ENCODE assay signal across 17 cellular contexts in genomic region chr2:9644021-9644420, GRCh38. TPM values are rescaled to one million over a fixed set of nuclear protein-coding genes. Genes with fewer than 3 reads are reported as not detected.
A peak's percentile ranks its signal among the peaks of the same experiment; 100 is the strongest.
DNase-seq lines count a peak whose midpoint lies in the region; ATAC-seq, FAIRE-seq and TF ChIP-seq lines count a peak whose summit lies in the region.
"Had no signal": no experiment of that assay in that cellular context is flagged by ENCODE, and none has a peak within 500 bp of the region (broad histone marks: within the 10 kb centered on the region; RNA-seq: fewer than 3 reads in every experiment).

No MANE protein-coding gene starts in this region.

- no peaks in the 10 kb centered on the region for H3K9me1 ChIP-seq in keratinocyte (ENCODE audit: control insufficient read depth, extremely low read depth, insufficient read depth, low read length)

- no TSS peak for BruUV-seq in Panc1 (replicated peaks; lab: Mats Ljungman, UMichigan)

- H3K4me2 ChIP-seq in keratinocyte (ENCODE audit: control insufficient read depth, extremely low read depth, insufficient read depth, low read depth, low read length) = peak overlapping the region; percentile 78

- H3K27ac ChIP-seq in Panc1 (ENCODE audit: low read length) (peak overlapping the region; percentile 68), keratinocyte (ENCODE audit: control insufficient read depth, insufficient read depth, low read length) (peak overlapping the region; percentile 36), stomach (no peak overlapping the region)

- POLR2A ChIA-PET in activated CD4-positive, alpha-beta memory T cell treated with anti-CD3 and anti-CD28 coated beads, Interleukin-2, amount 10 ng/mL, durations not matched to agents 7 days and 5 days (lab: Charles Lee) = interaction anchor here (1.0 to 6.5 kb wide), 6 partner anchors 11 to 108 kb away, joined by 3 to 45 read pairs (median 6); partner anchors contain the start of gene YWHAQ
- POLR2A ChIA-PET in activated CD4-positive, alpha-beta memory T cell treated with anti-CD3 and anti-CD28 coated beads for 36 hours (lab: Charles Lee) = no interaction called here
- POLR2A ChIA-PET in Panc1 (lab: Charles Lee) = no interaction called here

- no peak for TF ChIP-seq CTCF in Panc1 (IDR thresholded peaks at IDR 0.05)
- TF ChIP-seq CTCF in keratinocyte (optimal IDR thresholded peaks at IDR 0.05 in 1 of 3, IDR thresholded peaks at IDR 0.05 in 1 of 3, conservative IDR thresholded peaks at IDR 0.05 in 1 of 3; ENCODE audit: extremely low read depth in 1 of 3, insufficient read depth in 2 of 3, low read length in 3 of 3) = no peak
- no peak for TF ChIP-seq CTCF in stomach (IDR thresholded peaks at IDR 0.05)

- H3K27me3 Mint-ChIP-seq in activated CD4-positive, alpha-beta memory T cell treated with anti-CD3 and anti-CD28 coated beads, Interleukin-2, amount 10 ng/mL, durations not matched to agents 7 days and 5 days = peaks cover 8% of the 10 kb centered on the region
- no peaks in the 10 kb centered on the region for H3K27me3 Mint-ChIP-seq in activated CD4-positive, alpha-beta memory T cell treated with anti-CD3 and anti-CD28 coated beads for 36 hours
- peaks cover 19% of the 10 kb centered on the region for H3K27me3 Mint-ChIP-seq in activated CD4-positive, alpha-beta T cell treated with anti-CD3 and anti-CD28 coated beads, Interleukin-2, amount 10 ng/mL, durations not matched to agents 24 days and 14 days

- H3K27me3 ChIP-seq in Panc1 (ENCODE audit: control insufficient read depth, insufficient read depth, low read length) (no peaks in the 10 kb centered on the region), keratinocyte (ENCODE audit: control insufficient read depth, extremely low read depth, insufficient read depth, low read length) (no peaks in the 10 kb centered on the region), stomach (no peaks in the 10 kb centered on the region)

- intact Hi-C loops in activated CD4-positive, alpha-beta memory T cell treated with anti-CD3 and anti-CD28 coated beads for 36 hours (cut with micrococcal nuclease) = no loop called here
- intact Hi-C loops in Panc1 (cut with micrococcal nuclease; ENCODE audit: unreplicated experiment) = no loop called here
- intact Hi-C loops in stomach (cut with DNase I; ENCODE audit: low total_unique reads) = no loop called here
- intact Hi-C loops in activated CD4-positive, alpha-beta T cell treated with anti-CD3 and anti-CD28 coated beads, Interleukin-2, amount 10 ng/mL, durations not matched to agents 24 days and 14 days (cut with micrococcal nuclease) = no loop called here

- peaks cover 41% of the 10 kb centered on the region for H3K4me1 Mint-ChIP-seq in activated CD4-positive, alpha-beta memory T cell treated with anti-CD3 and anti-CD28 coated beads, Interleukin-2, amount 10 ng/mL, durations not matched to agents 7 days and 5 days
- H3K4me1 Mint-ChIP-seq in activated CD4-positive, alpha-beta memory T cell treated with anti-CD3 and anti-CD28 coated beads for 36 hours (ENCODE audit: low read depth) = peaks cover 31% of the 10 kb centered on the region
- peaks cover 32% of the 10 kb centered on the region for H3K4me1 Mint-ChIP-seq in activated CD4-positive, alpha-beta T cell treated with anti-CD3 and anti-CD28 coated beads, Interleukin-2, amount 10 ng/mL, durations not matched to agents 24 days and 14 days

- H3K4me1 ChIP-seq in Panc1 (ENCODE audit: control insufficient read depth, insufficient read depth, low read length) (peaks cover 41% of the 10 kb centered on the region), keratinocyte (ENCODE audit: control insufficient read depth, extremely low read depth, insufficient read depth, low read length) (peaks cover 32% of the 10 kb centered on the region), stomach (peaks cover 13 to 25% (median 19%) of the 10 kb centered on the region in 4 donors)

- WGBS in stomach, 5 donors = 41 to 68% (median 61%) methylated on average over 7 of the region's 7 CpGs

- H3K4me3 Mint-ChIP-seq in activated CD4-positive, alpha-beta memory T cell treated with anti-CD3 and anti-CD28 coated beads, Interleukin-2, amount 10 ng/mL, durations not matched to agents 7 days and 5 days = no peak overlapping the region
- no peak overlapping the region for H3K4me3 Mint-ChIP-seq in activated CD4-positive, alpha-beta memory T cell treated with anti-CD3 and anti-CD28 coated beads for 36 hours
- no peak overlapping the region for H3K4me3 Mint-ChIP-seq in activated CD4-positive, alpha-beta T cell treated with anti-CD3 and anti-CD28 coated beads, Interleukin-2, amount 10 ng/mL, durations not matched to agents 24 days and 14 days

- H3K9me3 ChIP-seq in Panc1 (ENCODE audit: control insufficient read depth, insufficient read depth, low read depth, low read length) (no peaks in the 10 kb centered on the region), keratinocyte (ENCODE audit: control insufficient read depth, low read depth, low read length) (no peaks in the 10 kb centered on the region), stomach (no peaks in the 10 kb centered on the region)

- TF ChIP-seq POLR2A in stomach (IDR thresholded peaks at IDR 0.05) = no peak

- peak; percentile 57 for FAIRE-seq in keratinocyte (lab: Jason Lieb, UNC)
- FAIRE-seq: H54 had no signal

- CTCF ChIA-PET in activated CD4-positive, alpha-beta memory T cell treated with anti-CD3 and anti-CD28 coated beads, Interleukin-2, amount 10 ng/mL, durations not matched to agents 7 days and 5 days (lab: Charles Lee) = no interaction called here
- CTCF ChIA-PET in activated CD4-positive, alpha-beta memory T cell treated with anti-CD3 and anti-CD28 coated beads for 36 hours (lab: Charles Lee) = no interaction called here
- CTCF ChIA-PET in Panc1 (lab: Charles Lee) = no interaction called here

- no peaks in the 10 kb centered on the region for H3K36me3 ChIP-seq in Panc1 (ENCODE audit: control insufficient read depth, insufficient read depth, low read length)
- no peaks in the 10 kb centered on the region for H3K36me3 ChIP-seq in keratinocyte (ENCODE audit: control insufficient read depth in 2 of 2, extremely low read depth in 1 of 2, insufficient read depth in 2 of 2, low read length in 2 of 2)
- H3K36me3 ChIP-seq in stomach = no peaks in the 10 kb centered on the region

- TF ChIP-seq EP300 in stomach (IDR thresholded peaks at IDR 0.05) = no peak

- no peak overlapping the region for H2AFZ ChIP-seq in keratinocyte (ENCODE audit: control insufficient read depth, low read length)

- no peaks in the 10 kb centered on the region for H3K9me3 Mint-ChIP-seq in activated CD4-positive, alpha-beta memory T cell treated with anti-CD3 and anti-CD28 coated beads, Interleukin-2, amount 10 ng/mL, durations not matched to agents 7 days and 5 days
- H3K9me3 Mint-ChIP-seq in activated CD4-positive, alpha-beta memory T cell treated with anti-CD3 and anti-CD28 coated beads for 36 hours = no peaks in the 10 kb centered on the region
- no peaks in the 10 kb centered on the region for H3K9me3 Mint-ChIP-seq in activated CD4-positive, alpha-beta T cell treated with anti-CD3 and anti-CD28 coated beads, Interleukin-2, amount 10 ng/mL, durations not matched to agents 24 days and 14 days

- H3K4me3 ChIP-seq in Panc1 (ENCODE audit: low read depth in 2 of 2, low read length in 2 of 2) (no peak overlapping the region), keratinocyte (ENCODE audit: control insufficient read depth in 2 of 3, extremely low read depth in 1 of 3, insufficient read depth in 2 of 3, low read depth in 1 of 3, low read length in 3 of 3) (no peak overlapping the region), stomach (no peak overlapping the region)

- no peaks in the 10 kb centered on the region for H3K79me2 ChIP-seq in keratinocyte (ENCODE audit: control insufficient read depth, insufficient read depth, low read length)

- ATAC-seq in Panc1 (no peak), HG02623 (IDR thresholded peaks at IDR 0.05; ENCODE audit: unreplicated experiment) (no peak)

- in situ Hi-C loops in Panc1 (cut with HindIII; ENCODE audit: low pct_unique_long_range_greater_than_20kb, low sequenced_read_pairs) = no loop called here

- no peaks in the 10 kb centered on the region for H4K20me1 ChIP-seq in keratinocyte (ENCODE audit: control insufficient read depth, extremely low read depth, insufficient read depth, low read length)

- no peak for DNase-seq in activated CD4-positive, alpha-beta memory T cell treated with anti-CD3 and anti-CD28 coated beads, Interleukin-2, amount 10 ng/mL, durations not matched to agents 7 days and 5 days
- no peak for DNase-seq in activated CD4-positive, alpha-beta memory T cell treated with anti-CD3 and anti-CD28 coated beads for 36 hours
- no peak for DNase-seq in Panc1 (ENCODE audit: low read depth, low spot score)
- DNase-seq in keratinocyte (ENCODE audit: low read depth, low spot score) = no peak
- peak; percentile 75 for DNase-seq in stomach
- no peak for DNase-seq in NCI-H146 (lab: John Stamatoyannopoulos, UW)
- DNase-seq in activated CD4-positive, alpha-beta T cell treated with anti-CD3 and anti-CD28 coated beads, Interleukin-2, amount 10 ng/mL, durations not matched to agents 24 days and 14 days = no peak
- DNase-seq: AML-193; MM.1S; NCI-H1048; NCI-H1436; NCI-H1930; NCI-H2227 treated with DMSO at 0.1 percent for 48 hours; NK-92 treated with Interleukin-12 subunit alpha and Interleukin-12 subunit beta, amount 100 ng/mL, for 24 hours; SHP77 had no signal

- peak overlapping the region; percentile 50 for H3K27ac Mint-ChIP-seq in activated CD4-positive, alpha-beta memory T cell treated with anti-CD3 and anti-CD28 coated beads, Interleukin-2, amount 10 ng/mL, durations not matched to agents 7 days and 5 days
- H3K27ac Mint-ChIP-seq in activated CD4-positive, alpha-beta memory T cell treated with anti-CD3 and anti-CD28 coated beads for 36 hours = no peak overlapping the region
- H3K27ac Mint-ChIP-seq in activated CD4-positive, alpha-beta T cell treated with anti-CD3 and anti-CD28 coated beads, Interleukin-2, amount 10 ng/mL, durations not matched to agents 24 days and 14 days = no peak overlapping the region

- dilution Hi-C loops in keratinocyte (cut with MboI; ENCODE audit: extremely low pct_ligation_motif_present, low sequenced_read_pairs) = no loop called here

- no peaks in the 10 kb centered on the region for H3K36me3 Mint-ChIP-seq in activated CD4-positive, alpha-beta memory T cell treated with anti-CD3 and anti-CD28 coated beads, Interleukin-2, amount 10 ng/mL, durations not matched to agents 7 days and 5 days (ENCODE audit: low read depth)
- no peaks in the 10 kb centered on the region for H3K36me3 Mint-ChIP-seq in activated CD4-positive, alpha-beta memory T cell treated with anti-CD3 and anti-CD28 coated beads for 36 hours
- no peaks in the 10 kb centered on the region for H3K36me3 Mint-ChIP-seq in activated CD4-positive, alpha-beta T cell treated with anti-CD3 and anti-CD28 coated beads, Interleukin-2, amount 10 ng/mL, durations not matched to agents 24 days and 14 days (ENCODE audit: low read depth)

- no peak overlapping the region for H3K9ac ChIP-seq in keratinocyte (ENCODE audit: control insufficient read depth, extremely low read depth, insufficient read depth, low read length)

RNA-seq across cellular contexts. Expression of gene YWHAQ, which starts 13.2 kb away (rescaled TPM):
- total RNA-seq in activated CD4-positive, alpha-beta memory T cell treated with anti-CD3 and anti-CD28 coated beads, Interleukin-2, amount 10 ng/mL, durations not matched to agents 7 days and 5 days = 100 to 1,000 TPM; 335 to 351 TPM
- 100 to 1,000 TPM; 495 to 541 TPM for total RNA-seq in activated CD4-positive, alpha-beta memory T cell treated with anti-CD3 and anti-CD28 coated beads for 36 hours
- total RNA-seq in Panc1 (2021; ENCODE audit: unreplicated experiment) (683 TPM), stomach (100 to 1,000 TPM; 104 to 226 (median 147) TPM)
- polyA plus RNA-seq in Panc1 (2012; ENCODE audit: insufficient read length) = 719 TPM
- polyA plus RNA-seq in keratinocyte (365 to 593 TPM (median 369 TPM) in 3 replicates), stomach (100 to 1,000 TPM; 123 to 213 (median 209) TPM)
- 246 TPM for polyA plus RNA-seq in keratinocyte (2011; ENCODE audit: low read depth)
- 402 and 692 TPM in 2 replicates for polyA plus RNA-seq in keratinocyte (2011; cell fraction: cytosol; rRNA removed)
- 167 and 201 TPM in 2 replicates for polyA plus RNA-seq in keratinocyte (2011; cell fraction: nucleus; rRNA removed)
- polyA plus RNA-seq in keratinocyte (2012; ENCODE audit: low replicate concordance) = 214 and 344 TPM in 2 replicates
- polyA minus RNA-seq in keratinocyte = 148 to 431 TPM (median 274 TPM) in 3 replicates
- polyA minus RNA-seq in keratinocyte (2011; cell fraction: cytosol; rRNA and poly(A)+ RNA removed) = 428 TPM
- polyA minus RNA-seq in keratinocyte (2011; cell fraction: nucleus; rRNA and poly(A)+ RNA removed) = 84.2 and 150 TPM in 2 replicates
- 321 and 335 TPM in 2 replicates for total RNA-seq in activated CD4-positive, alpha-beta T cell treated with anti-CD3 and anti-CD28 coated beads, Interleukin-2, amount 10 ng/mL, durations not matched to agents 24 days and 14 days

Comparison
In these comparisons a context has a peak if more than half of its experiments do, and no peak if none do; other contexts are left out.
1. H3K27ac ChIP-seq: peak in Panc1 (single experiment) and keratinocyte (single experiment); none in stomach (0 of 5).